Comparison of ENCODE assay signal across 8 cellular contexts in genomic region chr17:28725166-28725659, GRCh38. TPM values are rescaled to one million over a fixed set of nuclear protein-coding genes. Genes with fewer than 3 reads are reported as not detected.
DNase-seq lines count a peak whose midpoint lies in the region; ATAC-seq and TF ChIP-seq lines count a peak whose summit lies in the region.

No MANE protein-coding gene starts in this region.

- TF ChIP-seq CTCF in neural crest cell (conservative IDR thresholded peaks at IDR 0.05) = peak; percentile 38

- H3K4me3 ChIP-seq in SJSA1 = peak overlapping the region; percentile 59

- peak overlapping the region; percentile 65 to 83 for H3K27ac Mint-ChIP-seq in effector memory CD8-positive, alpha-beta T cell
- H3K27ac Mint-ChIP-seq in neural crest cell (ENCODE audit: unreplicated experiment) = peak overlapping the region; percentile 70

- H3K4me3 Mint-ChIP-seq in effector memory CD8-positive, alpha-beta T cell = peak overlapping the region; percentile 99 to 100
- H3K4me3 Mint-ChIP-seq in neural crest cell = peak overlapping the region; percentile 100

- H3K4me1 Mint-ChIP-seq in effector memory CD8-positive, alpha-beta T cell (ENCODE audit: low read depth in 2 of 2) = peaks cover 46 to 53% of the 10 kb centered on the region in 2 donors
- H3K4me1 Mint-ChIP-seq in neural crest cell = peaks cover 76% of the 10 kb centered on the region

- no peaks in the 10 kb centered on the region for H3K9me3 Mint-ChIP-seq in effector memory CD8-positive, alpha-beta T cell
- H3K9me3 Mint-ChIP-seq in neural crest cell = no peaks in the 10 kb centered on the region

- CTCF ChIA-PET in HEK293T (lab: Yijun Ruan, JAX) = interaction anchor here (0.6 to 6.7 kb wide), 9 partner anchors 8 to 646 kb away, joined by 3 to 185 read pairs (median 3); partner anchors contain the start of gene PROCA1

- POLR2A ChIA-PET in HEK293T (lab: Yijun Ruan, JAX) = interaction anchor here (0.6 to 11.6 kb wide), 15 partner anchors 8 to 227 kb away, joined by 3 to 409 read pairs (median 8); partner anchors contain the start of genes FAM222B, FLOT2, PHF12 and PROCA1

- no peak for ATAC-seq in effector memory CD8-positive, alpha-beta T cell (replicated peaks)
- ATAC-seq in GM19455 (IDR thresholded peaks at IDR 0.05; ENCODE audit: unreplicated experiment) (no peak), HG03571 (IDR thresholded peaks at IDR 0.05; ENCODE audit: unreplicated experiment) (no peak)

- peaks cover 52% of the 10 kb centered on the region for H3K4me1 ChIP-seq in SJSA1 (replicated peaks)

- peaks cover 81% of the 10 kb centered on the region for H3K36me3 Mint-ChIP-seq in effector memory CD8-positive, alpha-beta T cell (ENCODE audit: insufficient read depth)
- H3K36me3 Mint-ChIP-seq in neural crest cell (ENCODE audit: low read depth) = peaks cover 18% of the 10 kb centered on the region

- H3K36me3 ChIP-seq in SJSA1 = peaks cover 55% of the 10 kb centered on the region

- H3K27me3 Mint-ChIP-seq in effector memory CD8-positive, alpha-beta T cell = no peaks in the 10 kb centered on the region
- peaks cover 23% of the 10 kb centered on the region for H3K27me3 Mint-ChIP-seq in neural crest cell (ENCODE audit: low read depth)

- H3K9me3 ChIP-seq in SJSA1 (replicated peaks) = no peaks in the 10 kb centered on the region

- DNase-seq in COLO668 (lab: John Stamatoyannopoulos, UW; ENCODE audit: unreplicated experiment) (peak; percentile 43), HEK293T (ENCODE audit: extremely low spot score) (no peak), SJSA1 (ENCODE audit: low read depth in 1 of 2, low spot score in 2 of 2) (peak in 1 of 2 experiments; percentile 46), neural crest cell (ENCODE audit: low read depth, low spot score) (no peak), pons (ENCODE audit: low spot score) (no peak)
- DNase-seq in effector memory CD8-positive, alpha-beta T cell = no peak

- H3K27me3 ChIP-seq in SJSA1 (replicated peaks) = no peaks in the 10 kb centered on the region

- H3K27ac ChIP-seq in SJSA1 = no peak overlapping the region

TF ChIP-seq in HEK293T, 16 proteins besides CTCF, POLR2A, EP300 and RAD21:
- TF ChIP-seq ELF4 (IDR thresholded peaks at IDR 0.05) (peak; percentile 46), SUZ12 (IDR thresholded peaks at IDR 0.05) (no peak)
TF ChIP-seq in HEK293T: peak in this region for 1.

RNA-seq across cellular contexts. Expression of gene TLCD1, which starts 0.8 kb away (rescaled TPM):
- total RNA-seq in SJSA1 (2014; rRNA removed; shearing (Covaris generic)) = 1.6 TPM in 1 of 2 replicates, not detected in the other
- 6.1 and 6.3 TPM in 2 replicates for total RNA-seq in neural crest cell

RNA-seq across cellular contexts. Expression of gene NEK8, which starts 3.4 kb away (rescaled TPM):
- total RNA-seq in SJSA1 (2014; rRNA removed; shearing (Covaris generic)) = 1.1 and 2.2 TPM in 2 replicates
- 6.2 and 6.3 TPM in 2 replicates for total RNA-seq in neural crest cell

RNA-seq across cellular contexts. Expression of gene RPL23A, which starts 5.4 kb away (rescaled TPM):
- 591 and 789 TPM in 2 replicates for total RNA-seq in SJSA1 (2014; rRNA removed; shearing (Covaris generic))
- 1,750 and 1,862 TPM in 2 replicates for total RNA-seq in neural crest cell

RNA-seq across cellular contexts. Expression of gene RAB34, which starts 7.5 kb away (rescaled TPM):
- total RNA-seq in SJSA1 (2014; rRNA removed; shearing (Covaris generic)) = 1,039 and 1,435 TPM in 2 replicates
- 83.5 and 87.4 TPM in 2 replicates for total RNA-seq in neural crest cell

RNA-seq across cellular contexts. Expression of gene PROCA1, which starts 13.5 kb away (rescaled TPM):
- total RNA-seq in SJSA1 (2014; rRNA removed; shearing (Covaris generic)) = 0.53 and 0.69 TPM in 2 replicates
- 11.7 and 12.5 TPM in 2 replicates for total RNA-seq in neural crest cell
